Comparison of ENCODE assay signal across 12 cellular contexts in the genomic region with DNA sequence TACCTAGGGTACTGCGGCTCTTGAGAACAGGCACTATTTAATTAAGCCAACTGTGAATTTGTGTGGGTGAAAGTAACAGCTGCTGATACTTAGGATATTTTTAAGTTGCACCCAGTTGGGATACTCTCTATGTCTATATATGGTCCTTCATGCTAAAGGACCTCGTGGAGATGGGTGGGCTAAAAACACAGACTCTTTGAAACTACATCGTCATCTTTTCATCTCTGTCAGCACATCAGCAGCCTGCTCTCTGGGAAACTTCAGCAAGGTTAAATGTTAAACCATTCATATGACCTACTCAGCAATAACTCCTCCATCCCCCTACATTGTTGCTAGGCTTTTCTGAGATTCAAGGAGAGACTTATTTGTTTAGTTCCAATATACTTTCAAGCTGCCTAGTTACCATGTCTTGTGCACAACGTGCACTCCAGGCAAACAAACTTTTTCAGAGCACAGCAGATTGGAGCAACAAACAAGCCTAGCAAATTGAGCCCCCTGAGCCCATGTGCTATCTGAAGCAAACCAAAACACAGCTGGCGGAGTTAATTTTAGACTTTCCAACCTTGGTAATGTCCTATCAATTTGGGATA. TPM values are rescaled to one million over a fixed set of nuclear protein-coding genes. Genes with fewer than 3 reads are reported as not detected.
A peak's percentile ranks its signal among the peaks of the same experiment; 100 is the strongest.
DNase-seq lines count a peak whose midpoint lies in the region; TF ChIP-seq lines count a peak whose summit lies in the region.
"Had no signal": no experiment of that assay in that cellular context is flagged by ENCODE, and none has a peak within 500 bp of the region (broad histone marks: within the 10 kb centered on the region; RNA-seq: fewer than 3 reads in every experiment).

No MANE protein-coding gene starts in this region.

- H3K79me2 ChIP-seq in hepatocyte, result no peaks in the 10 kb centered on the region

- WGBS in hepatocyte (ENCODE audit: low lambda C conversion rate, missing lambda C conversion rate), result 51% methylated on average over 5 of the region's 5 CpGs

- H3K9me2 ChIP-seq in hepatocyte (replicated peaks; ENCODE audit: insufficient read depth), result no peaks in the 10 kb centered on the region

- no peaks in the 10 kb centered on the region for H3K9me3 Mint-ChIP-seq in type B pancreatic cell
- H3K9me3 Mint-ChIP-seq: natural killer cell treated with Interleukin-12 subunit alpha and Interleukin-12 subunit beta and Interleukin-15 and Interleukin-18, amount 100 ng/mL, for 72 hours had no signal

- peak overlapping the region; percentile 34 for H3K27ac Mint-ChIP-seq in type B pancreatic cell
- H3K27ac Mint-ChIP-seq: natural killer cell treated with Interleukin-12 subunit alpha and Interleukin-12 subunit beta and Interleukin-15 and Interleukin-18, amount 100 ng/mL, for 72 hours had no signal

- no peaks in the 10 kb centered on the region for H4K20me1 ChIP-seq in hepatocyte (ENCODE audit: insufficient read depth, poor library complexity, severe bottlenecking)

- H3K27me3 Mint-ChIP-seq in type B pancreatic cell, result no peaks in the 10 kb centered on the region
- H3K27me3 Mint-ChIP-seq: natural killer cell treated with Interleukin-12 subunit alpha and Interleukin-12 subunit beta and Interleukin-15 and Interleukin-18, amount 100 ng/mL, for 72 hours had no signal

- H3K36me3 ChIP-seq in hepatocyte (replicated peaks; ENCODE audit: insufficient read depth, low read depth) (no peaks in the 10 kb centered on the region), colonic mucosa (no peaks in the 10 kb centered on the region)

- H3K27ac ChIP-seq in hepatocyte, result peak overlapping the region; percentile 53
- no peak overlapping the region for H3K27ac ChIP-seq in colonic mucosa

- H3K36me3 Mint-ChIP-seq in type B pancreatic cell, result no peaks in the 10 kb centered on the region
- H3K36me3 Mint-ChIP-seq: natural killer cell treated with Interleukin-12 subunit alpha and Interleukin-12 subunit beta and Interleukin-15 and Interleukin-18, amount 100 ng/mL, for 72 hours had no signal

- H3K27me3 ChIP-seq in hepatocyte (no peaks in the 10 kb centered on the region), colonic mucosa (no peaks in the 10 kb centered on the region)

- TF ChIP-seq CTCF in hepatocyte (IDR thresholded peaks at IDR 0.05; ENCODE audit: poor library complexity) (no peak), type B pancreatic cell (conservative IDR thresholded peaks at IDR 0.05) (no peak), colonic mucosa (IDR thresholded peaks at IDR 0.05) (no peak)

- no peak overlapping the region for H3K4me3 ChIP-seq in hepatocyte
- H3K4me3 ChIP-seq in colonic mucosa, result no peak overlapping the region

- peak overlapping the region in 1 of 2 donors; percentile 12 for H3K9ac ChIP-seq in colonic mucosa (ENCODE audit: low read depth in 2 of 2, low read length in 2 of 2)

- H3K9me3 ChIP-seq in hepatocyte (ENCODE audit: low read depth) (no peaks in the 10 kb centered on the region), colonic mucosa (no peaks in the 10 kb centered on the region)

- H3K4me1 ChIP-seq in hepatocyte (ENCODE audit: insufficient read depth) (peaks cover 7% of the 10 kb centered on the region), colonic mucosa (no peaks in the 10 kb centered on the region)

- peak overlapping the region; percentile 15 for H3K4me2 ChIP-seq in hepatocyte

- intact Hi-C loops in colonic mucosa (cut with DNase I), result no loop called here

- DNase-seq in DMS53 (lab: John Stamatoyannopoulos, UW), result peak; percentile 7
- no peak for DNase-seq in DMS53 treated with DMSO at 0.1 percent for 48 hours (lab: John Stamatoyannopoulos, UW; ENCODE audit: unreplicated experiment)
- peak; percentile 56 for DNase-seq in NCI-H1694 (lab: John Stamatoyannopoulos, UW)
- peak; percentile 33 for DNase-seq in hepatocyte (ENCODE audit: low spot score)
- no peak for DNase-seq in type B pancreatic cell (ENCODE audit: extremely low spot score, unreplicated experiment)
- DNase-seq in colonic mucosa, result no peak
- DNase-seq in NCI-H2081 (lab: John Stamatoyannopoulos, UW), result no peak
- no peak for DNase-seq in COLO829 (ENCODE audit: low spot score)
- DNase-seq: 8988T; activated CD4-positive, alpha-beta T cell treated with anti-CD3 and anti-CD28 coated beads for 4 hours; GF-D8 had no signal

- H3K4me1 Mint-ChIP-seq in type B pancreatic cell (ENCODE audit: unreplicated experiment), result peaks cover 6% of the 10 kb centered on the region

- peak overlapping the region; percentile 40 for H3K4me3 Mint-ChIP-seq in type B pancreatic cell
- H3K4me3 Mint-ChIP-seq: natural killer cell treated with Interleukin-12 subunit alpha and Interleukin-12 subunit beta and Interleukin-15 and Interleukin-18, amount 100 ng/mL, for 72 hours had no signal

- H2AFZ ChIP-seq in hepatocyte, result no peak overlapping the region

RNA-seq across cellular contexts. Expression of a gene that starts 6.2 kb away (rescaled TPM):
- total RNA-seq in hepatocyte (20.6 and 23.5 TPM in 2 replicates), type B pancreatic cell (ENCODE audit: low replicate concordance) (34.4 and 48.2 TPM in 2 replicates), colonic mucosa (10 to 100 TPM; 11.0 to 15.6 TPM)
- 2.7 and 5.3 TPM in 2 replicates for polyA plus RNA-seq in hepatocyte

RNA-seq across cellular contexts. Expression of a gene that starts 56.3 kb away (rescaled TPM):
- total RNA-seq in hepatocyte (85.1 and 85.4 TPM in 2 replicates), type B pancreatic cell (ENCODE audit: low replicate concordance) (91.6 and 95.5 TPM in 2 replicates), colonic mucosa (100 to 1,000 TPM in 1 of 2 donors, 10 to 100 TPM in 1; 91.0 to 108 TPM)
- 78.2 and 80.0 TPM in 2 replicates for polyA plus RNA-seq in hepatocyte

Comparison
In these comparisons a context has a peak if more than half of its experiments do, and no peak if none do; other contexts are left out.
1. DNase-seq: peak in DMS53 (single experiment), NCI-H1694 (single experiment) and hepatocyte (single experiment); none in DMS53 treated with DMSO at 0.1 percent for 48 hours (single experiment), type B pancreatic cell (single experiment), colonic mucosa (single experiment), NCI-H2081 (0 of 2) and COLO829 (single experiment).